ENCODE assay signal across 8 cellular contexts in genomic region chr2:68185541-68186164, GRCh38. TPM values are rescaled to one million over a fixed set of nuclear protein-coding genes. Genes with fewer than 3 reads are reported as not detected.
A peak's percentile ranks its signal among the peaks of the same experiment; 100 is the strongest.
DNase-seq lines count a peak whose midpoint lies in the region; ATAC-seq and TF ChIP-seq lines count a peak whose summit lies in the region.

No MANE protein-coding gene starts in this region.

- H3K27me3 ChIP-seq in DND-41 (ENCODE audit: insufficient read depth, low read length, poor library complexity) (no peaks in the 10 kb centered on the region), adipocyte (replicated peaks; ENCODE audit: control insufficient read depth, insufficient read depth, low read length) (no peaks in the 10 kb centered on the region), kidney epithelial cell (ENCODE audit: control insufficient read depth, insufficient read depth, low read length) (no peaks in the 10 kb centered on the region)

- peaks cover 24% of the 10 kb centered on the region for H4K20me1 ChIP-seq in DND-41 (ENCODE audit: insufficient read depth, low read length)

- H3K4me1 ChIP-seq in DND-41 (ENCODE audit: insufficient read depth, low read length) (no peaks in the 10 kb centered on the region), adipocyte (ENCODE audit: control insufficient read depth, insufficient read depth, low read length) (peaks cover 2% of the 10 kb centered on the region)

- peaks cover 58% of the 10 kb centered on the region for H3K79me2 ChIP-seq in DND-41 (ENCODE audit: insufficient read depth, low read length)

- ATAC-seq in DND-41 (ENCODE audit: insufficient read depth, low read depth) (peak; percentile 70), HG02885 (IDR thresholded peaks at IDR 0.05; ENCODE audit: poor library complexity, unreplicated experiment) (peak; percentile 50), GM18873 (IDR thresholded peaks at IDR 0.05; ENCODE audit: low FRiP score, unreplicated experiment) (no peak)

- peak; percentile 72 for TF ChIP-seq CTCF in DND-41 (IDR thresholded peaks at IDR 0.05; ENCODE audit: borderline replicate concordance, extremely low read depth, low read length, poor library complexity, severe bottlenecking)
- peak; percentile 75 for TF ChIP-seq CTCF in kidney epithelial cell (IDR thresholded peaks at IDR 0.05; ENCODE audit: insufficient read depth, low read length, poor library complexity, severe bottlenecking)

- H3K9ac ChIP-seq in DND-41 (ENCODE audit: low read depth, low read length) (no peak overlapping the region), adipocyte (ENCODE audit: low read length) (no peak overlapping the region)

- H3K36me3 ChIP-seq in DND-41 (ENCODE audit: insufficient read depth, low read length) (peaks cover 57% of the 10 kb centered on the region), adipocyte (ENCODE audit: control insufficient read depth, insufficient read depth, low read length, severe bottlenecking) (peaks cover 33% of the 10 kb centered on the region), kidney epithelial cell (ENCODE audit: control insufficient read depth, insufficient read depth, low read length) (no peaks in the 10 kb centered on the region)

- H3K9me3 ChIP-seq in DND-41 (ENCODE audit: insufficient read depth, low read length, severe bottlenecking) (no peaks in the 10 kb centered on the region), adipocyte (ENCODE audit: control insufficient read depth, low read length) (no peaks in the 10 kb centered on the region)

- no peak overlapping the region for H3K27ac ChIP-seq in DND-41 (ENCODE audit: low read length)

- DNase-seq in DND-41 = peak; percentile 48
- peak; percentile 75 for DNase-seq in SKM-1 (lab: John Stamatoyannopoulos, UW; ENCODE audit: unreplicated experiment)
- peak; percentile 37 for DNase-seq in adipocyte (ENCODE audit: low read depth)
- DNase-seq in kidney epithelial cell (ENCODE audit: low read depth) = no peak
- peak; percentile 26 to 28 for DNase-seq in stimulated activated CD8-positive, alpha-beta memory T cell treated with anti-CD3 and anti-CD28 coated beads, Interleukin-4, amount 100 ng/mL, for 4 hours (ENCODE audit: low read depth in 2 of 2, low spot score in 1 of 2)
- DNase-seq in Ammon's horn (ENCODE audit: low spot score) = no peak

- H2AFZ ChIP-seq in DND-41 (ENCODE audit: low read depth, low read length) = no peak overlapping the region

- no peak overlapping the region for H3K4me2 ChIP-seq in DND-41 (ENCODE audit: insufficient read depth, low read length)

- H3K4me3 ChIP-seq in DND-41 (ENCODE audit: low read depth in 1 of 2, low read length in 2 of 2) = no peak overlapping the region
- no peak overlapping the region for H3K4me3 ChIP-seq in adipocyte (ENCODE audit: low read length)
- H3K4me3 ChIP-seq in kidney epithelial cell (ENCODE audit: low read depth, low read length) = no peak overlapping the region

RNA-seq across cellular contexts. Expression of gene PNO1, which starts 28.0 kb away (rescaled TPM):
- 21.2 and 29.2 TPM in 2 replicates for total RNA-seq in kidney epithelial cell

Comparison
In these comparisons a context has a peak if more than half of its experiments do, and no peak if none do; other contexts are left out.
1. DNase-seq: peak in DND-41 (single experiment), SKM-1 (single experiment), adipocyte (single experiment) and stimulated activated CD8-positive, alpha-beta memory T cell treated with anti-CD3 and anti-CD28 coated beads, Interleukin-4, amount 100 ng/mL, for 4 hours (2 of 2); none in kidney epithelial cell (single experiment) and Ammon's horn (single experiment).